9 cellular contexts compared by ENCODE assay signal in the genomic region with DNA sequence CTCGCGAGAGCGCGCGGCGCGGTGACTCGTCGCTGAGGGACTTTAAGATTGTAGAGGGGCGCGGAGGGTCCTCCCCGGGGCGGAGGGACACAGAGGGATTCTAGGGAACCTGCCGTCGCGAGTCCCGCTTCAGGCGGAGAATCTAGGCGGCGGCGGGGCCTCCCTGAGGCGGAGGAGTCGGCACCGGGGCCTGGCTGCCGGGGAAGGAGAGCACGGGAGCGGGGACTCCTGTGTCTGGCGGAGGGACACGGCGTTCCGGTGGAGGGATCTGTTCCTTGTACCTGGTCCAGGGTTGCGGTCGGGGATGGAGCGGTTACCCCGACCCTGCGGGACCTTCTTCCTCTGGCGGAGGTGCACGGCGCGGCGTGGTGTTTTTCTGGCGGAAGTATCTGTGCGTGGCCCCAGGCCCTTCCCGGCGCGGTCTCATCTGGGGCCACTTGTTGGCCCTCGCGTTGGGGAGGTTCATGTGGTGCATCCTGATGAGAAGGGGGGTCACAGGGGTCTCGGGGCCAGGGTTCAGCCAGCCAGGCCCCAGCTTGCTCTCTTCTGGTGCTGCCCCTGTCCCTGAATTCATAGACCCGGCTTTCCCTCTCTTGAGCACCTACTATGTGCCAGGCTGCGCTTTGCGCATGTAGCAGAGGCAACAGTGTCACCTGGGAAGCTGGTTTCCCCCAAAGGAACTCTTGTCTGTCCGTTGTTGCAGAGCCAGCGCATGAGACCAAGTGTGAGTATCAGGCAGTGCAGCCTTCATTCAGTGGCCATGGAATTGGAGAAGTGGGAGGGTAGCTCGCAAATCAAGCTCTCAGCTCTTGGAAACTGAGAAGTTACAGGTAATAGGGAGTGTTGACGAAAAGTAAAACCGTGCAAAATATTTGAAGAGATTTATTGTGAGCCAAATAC. TPM values are rescaled to one million over a fixed set of nuclear protein-coding genes. Genes with fewer than 3 reads are reported as not detected.
A peak's percentile ranks its signal among the peaks of the same experiment; 100 is the strongest.
DNase-seq lines count a peak whose midpoint lies in the region; ATAC-seq, FAIRE-seq and TF ChIP-seq lines count a peak whose summit lies in the region.
"Had no signal": no experiment of that assay in that cellular context is flagged by ENCODE, and none has a peak within 500 bp of the region (broad histone marks: within the 10 kb centered on the region; RNA-seq: fewer than 3 reads in every experiment).

No MANE protein-coding gene starts in this region.

- H3K4me3 Mint-ChIP-seq in activated CD4-positive, alpha-beta T cell treated with anti-CD3 and anti-CD28 coated beads for 36 hours: peak overlapping the region; percentile 93

- BruUV-seq in HepG2 (replicated peaks; lab: Mats Ljungman, UMichigan): TSS peak; percentile 67

- H3K9me3 ChIP-seq in colonic mucosa (no peaks in the 10 kb centered on the region), HepG2 (ENCODE audit: low read length) (no peaks in the 10 kb centered on the region)

- H3K27me3 ChIP-seq in colonic mucosa: no peaks in the 10 kb centered on the region
- no peaks in the 10 kb centered on the region; a peak in 1 of 5 replicates for H3K27me3 ChIP-seq in HepG2 (ENCODE audit: control insufficient read depth in 1 of 2, insufficient read depth in 2 of 2, low read length in 2 of 2)

- peak; percentile 71 for DNase-seq in Ammon's horn (ENCODE audit: low spot score)
- peak; percentile 75 for DNase-seq in NCI-H446 treated with DMSO at 0.1 percent for 48 hours (lab: John Stamatoyannopoulos, UW)
- DNase-seq in activated CD4-positive, alpha-beta T cell treated with anti-CD3 and anti-CD28 coated beads for 36 hours: peak; percentile 89
- DNase-seq in colonic mucosa: peak; percentile 80
- peak; percentile 92 for DNase-seq in HepG2 (ENCODE audit: low spot score)
- peak; percentile 72 to 73 for DNase-seq in stimulated activated CD4-positive, alpha-beta T cell treated with anti-CD3 and anti-CD28 coated beads, Interleukin-2, amount 100 ng/mL, for 48 hours

- in situ Hi-C loops in HepG2 (cut with HindIII; ENCODE audit: extremely low pct_ligation_motif_present, low pct_unique_long_range_greater_than_20kb): no loop called here

- H3K4me1 ChIP-seq in colonic mucosa (peaks cover 9% of the 10 kb centered on the region), HepG2 (ENCODE audit: insufficient read depth, low read length) (peaks cover 32% of the 10 kb centered on the region)

- ATAC-seq in GM19043 (IDR thresholded peaks at IDR 0.05; ENCODE audit: low read depth, unreplicated experiment): peak; percentile 35
- ATAC-seq in HG03342 (IDR thresholded peaks at IDR 0.05; ENCODE audit: unreplicated experiment): peak; percentile 37
- peak; percentile 61 for ATAC-seq in activated CD4-positive, alpha-beta T cell treated with anti-CD3 and anti-CD28 coated beads for 36 hours
- ATAC-seq in HepG2: peak; percentile 73

- no peaks in the 10 kb centered on the region for H3K9me3 Mint-ChIP-seq in activated CD4-positive, alpha-beta T cell treated with anti-CD3 and anti-CD28 coated beads for 36 hours (ENCODE audit: low read depth)

- H2AFZ ChIP-seq in HepG2 (ENCODE audit: low read length): peak overlapping the region; percentile 17

- WGBS in HepG2 (ENCODE audit: low lambda C conversion rate): 5% methylated on average over 27 of the region's 57 CpGs

- intact Hi-C loops in activated CD4-positive, alpha-beta T cell treated with anti-CD3 and anti-CD28 coated beads for 36 hours (cut with DNase I, micrococcal nuclease): loop anchor here in 1 of 2 experiments (1.0 to 5.0 kb wide), 10 partner anchors 25 to 1944 kb away; a partner anchor contains a TSS
- intact Hi-C loops in colonic mucosa (cut with DNase I): no loop called here
- intact Hi-C loops in HepG2 (cut with micrococcal nuclease; ENCODE audit: unreplicated experiment): no loop called here

- CTCF ChIA-PET in activated CD4-positive, alpha-beta T cell treated with anti-CD3 and anti-CD28 coated beads for 36 hours (lab: Charles Lee): interaction anchor here (1.0 kb wide), 1 partner anchor 44 kb away, joined by 3 read pairs; no protein-coding TSS in a partner anchor
- CTCF ChIA-PET in HepG2 (lab: Yijun Ruan, JAX; ENCODE audit: low intra/inter-chr PET ratio, low total read pairs): no interaction called here

- TF ChIP-seq CTCF in colonic mucosa (IDR thresholded peaks at IDR 0.05) (no peak), HepG2 (CRISPR knock-in tag; IDR thresholded peaks at IDR 0.05) (peak; percentile 10; the same call in 1 of the 2 replicates)

- POLR2A ChIA-PET in activated CD4-positive, alpha-beta T cell treated with anti-CD3 and anti-CD28 coated beads for 36 hours (lab: Charles Lee): interaction anchor here (0.6 to 0.8 kb wide), 3 partner anchors 195 to 428 kb away, joined by 3 read pairs; no protein-coding TSS in a partner anchor
- POLR2A ChIA-PET in HepG2 (lab: Yijun Ruan, JAX): interaction anchor here (1.0 to 1.6 kb wide), 4 partner anchors 11 to 718 kb away, joined by 3 to 4 read pairs (median 4); a partner anchor contains a TSS

- H3K27me3 Mint-ChIP-seq in activated CD4-positive, alpha-beta T cell treated with anti-CD3 and anti-CD28 coated beads for 36 hours: no peaks in the 10 kb centered on the region

- peak; percentile 79 to 86 for TF ChIP-seq POLR2A in HepG2 (IDR thresholded peaks at IDR 0.05; ENCODE audit: insufficient read depth in 1 of 2, low read depth in 2 of 2, low read length in 2 of 2)

- H3K36me3 ChIP-seq in colonic mucosa (no peaks in the 10 kb centered on the region), HepG2 (replicated peaks in 1 of 2; ENCODE audit: control insufficient read depth in 1 of 2, insufficient read depth in 2 of 2, low read length in 2 of 2) (peaks cover 8 to 25% of the 10 kb centered on the region in 2 experiments; a peak in 4 of 5 replicates)

- H3K9ac ChIP-seq in colonic mucosa (ENCODE audit: low read depth in 2 of 2, low read length in 2 of 2) (peak overlapping the region; percentile 89 to 94), HepG2 (ENCODE audit: insufficient read depth, low read depth, low read length) (peak overlapping the region; percentile 98)

- peaks cover 21% of the 10 kb centered on the region for H4K20me1 ChIP-seq in HepG2 (ENCODE audit: insufficient read depth, low read length)

- H3K27ac Mint-ChIP-seq in activated CD4-positive, alpha-beta T cell treated with anti-CD3 and anti-CD28 coated beads for 36 hours: peak overlapping the region; percentile 98

- peak; percentile 68 for TF ChIP-seq RAD21 in HepG2 (CRISPR knock-in tag; IDR thresholded peaks at IDR 0.05)

- no peak for FAIRE-seq in HepG2 (lab: Jason Lieb, UNC)

- H3K36me3 Mint-ChIP-seq in activated CD4-positive, alpha-beta T cell treated with anti-CD3 and anti-CD28 coated beads for 36 hours (ENCODE audit: low read depth): peaks cover 32% of the 10 kb centered on the region

- H3K4me3 ChIP-seq in colonic mucosa (peak overlapping the region; percentile 80), HepG2 (replicated peaks in 1 of 3; ENCODE audit: insufficient read depth in 1 of 3, low read depth in 2 of 3, low read length in 3 of 3) (peak overlapping the region; percentile 67 to 83 (median 76))

- H3K4me1 Mint-ChIP-seq in activated CD4-positive, alpha-beta T cell treated with anti-CD3 and anti-CD28 coated beads for 36 hours: peaks cover 56% of the 10 kb centered on the region

- peaks cover 55% of the 10 kb centered on the region for H3K79me2 ChIP-seq in HepG2 (ENCODE audit: insufficient read depth, low read length)

- H3K4me2 ChIP-seq in HepG2 (ENCODE audit: low read depth, low read length): peak overlapping the region; percentile 99

- H3K27ac ChIP-seq in colonic mucosa (peak overlapping the region; percentile 98), HepG2 (ENCODE audit: extremely low read length, insufficient read depth, low read length) (peak overlapping the region; percentile 99)

- TF ChIP-seq EP300 in HepG2 (IDR thresholded peaks at IDR 0.05; ENCODE audit: low read depth in 2 of 2, low read length in 2 of 2) (peak; percentile 46 to 74; a peak in 2 of 4 replicates), HepG2 (CRISPR knock-in tag; IDR thresholded peaks at IDR 0.05; ENCODE audit: borderline replicate concordance) (peak; percentile 34; the same call in 1 of the 2 replicates)

RNA-seq across cellular contexts. Expression of a gene that starts 0.6 kb away (rescaled TPM):
- total RNA-seq in activated CD4-positive, alpha-beta T cell treated with anti-CD3 and anti-CD28 coated beads for 36 hours: 1 to 10 TPM; 5.5 to 5.6 TPM
- total RNA-seq in colonic mucosa: 1 to 10 TPM; 2.0 to 3.3 TPM
- 11.1 and 14.7 TPM in 2 replicates for total RNA-seq in HepG2 (2016; rRNA removed; fragmentation: Illumina TruSeq; extraction: Trizol)
- total RNA-seq in HepG2 (2016; cell fraction: cytosol; rRNA removed; fragmentation: Illumina TruSeq; extraction: Trizol; ENCODE audit: low read depth): 1.2 and 1.8 TPM in 2 replicates
- 11.4 and 14.6 TPM in 2 replicates for total RNA-seq in HepG2 (2016; cell fraction: insoluble cytoplasmic fraction; rRNA removed; fragmentation: Illumina TruSeq; extraction: Trizol)
- total RNA-seq in HepG2 (2016; cell fraction: membrane; rRNA removed; fragmentation: Illumina TruSeq; extraction: Trizol): 4.6 and 5.1 TPM in 2 replicates
- 15.4 and 18.7 TPM in 2 replicates for total RNA-seq in HepG2 (2016; cell fraction: nucleus; rRNA removed; fragmentation: Illumina TruSeq; extraction: Trizol)
- polyA plus RNA-seq in HepG2 (2011; rRNA removed): 4.2 TPM in 2 replicates
- 2.6 and 3.9 TPM in 2 replicates for polyA plus RNA-seq in HepG2 (2011; cell fraction: cytosol; rRNA removed)
- 7.2 and 7.9 TPM in 2 replicates for polyA plus RNA-seq in HepG2 (2011; cell fraction: nucleus; rRNA removed)
- 4.9 and 6.0 TPM in 2 replicates for polyA plus RNA-seq in HepG2 (2012)
- polyA plus RNA-seq in HepG2 (2016; cell fraction: cytosol; fragmentation: Illumina TruSeq; extraction: Trizol; ENCODE audit: low read depth): 0.29 and 0.40 TPM in 2 replicates
- polyA plus RNA-seq in HepG2 (2016; cell fraction: insoluble cytoplasmic fraction; fragmentation: Illumina TruSeq; extraction: Trizol; ENCODE audit: low read depth): 8.7 TPM in 2 replicates
- 1.2 and 1.5 TPM in 2 replicates for polyA plus RNA-seq in HepG2 (2016; cell fraction: membrane; fragmentation: Illumina TruSeq; extraction: Trizol; ENCODE audit: low read depth)
- polyA plus RNA-seq in HepG2 (2016; cell fraction: nucleus; fragmentation: Illumina TruSeq; extraction: Trizol; ENCODE audit: insufficient read depth, low read depth): 9.8 and 10.4 TPM in 2 replicates
- polyA minus RNA-seq in HepG2 (2011; rRNA and poly(A)+ RNA removed; ENCODE audit: low replicate concordance): 7.2 and 16.4 TPM in 2 replicates
- 12.3 and 13.2 TPM in 2 replicates for polyA minus RNA-seq in HepG2 (2011; cell fraction: cytosol; rRNA and poly(A)+ RNA removed)
- polyA minus RNA-seq in HepG2 (2011; cell fraction: nucleus; rRNA and poly(A)+ RNA removed): 44.2 and 45.0 TPM in 2 replicates

RNA-seq across cellular contexts. Expression of a gene that starts 41.5 kb away (rescaled TPM):
- total RNA-seq in activated CD4-positive, alpha-beta T cell treated with anti-CD3 and anti-CD28 coated beads for 36 hours: not detected
- total RNA-seq in colonic mucosa (100 to 1,000 TPM in 1 of 2 donors, 10 to 100 TPM in 1; 37.1 to 104 TPM), HepG2 (2016; rRNA removed; fragmentation: Illumina TruSeq; extraction: Trizol) (0.33 TPM in 1 of 2 replicates, not detected in the other)
- total RNA-seq in HepG2 (2016; cell fraction: cytosol; rRNA removed; fragmentation: Illumina TruSeq; extraction: Trizol; ENCODE audit: low read depth): 0.26 and 0.40 TPM in 2 replicates
- 0.22 TPM in 1 of 2 replicates, not detected in the other for total RNA-seq in HepG2 (2016; cell fraction: insoluble cytoplasmic fraction; rRNA removed; fragmentation: Illumina TruSeq; extraction: Trizol)
- 0.45 and 0.59 TPM in 2 replicates for total RNA-seq in HepG2 (2016; cell fraction: membrane; rRNA removed; fragmentation: Illumina TruSeq; extraction: Trizol)
- total RNA-seq in HepG2 (2016; cell fraction: nucleus; rRNA removed; fragmentation: Illumina TruSeq; extraction: Trizol): not detected in 2 replicates
- polyA plus RNA-seq in HepG2 (2011; rRNA removed): 1.3 and 1.9 TPM in 2 replicates
- polyA plus RNA-seq in HepG2 (2011; cell fraction: cytosol; rRNA removed): 1.9 and 2.4 TPM in 2 replicates
- 1.1 and 1.2 TPM in 2 replicates for polyA plus RNA-seq in HepG2 (2011; cell fraction: nucleus; rRNA removed)
- polyA plus RNA-seq in HepG2 (2012): 0.51 and 0.78 TPM in 2 replicates
- polyA plus RNA-seq in HepG2 (2016; cell fraction: cytosol; fragmentation: Illumina TruSeq; extraction: Trizol; ENCODE audit: low read depth): 0.21 and 0.24 TPM in 2 replicates
- polyA plus RNA-seq in HepG2 (2016; cell fraction: insoluble cytoplasmic fraction; fragmentation: Illumina TruSeq; extraction: Trizol; ENCODE audit: low read depth): 0.20 TPM in 1 of 2 replicates, not detected in the other
- polyA plus RNA-seq in HepG2 (2016; cell fraction: membrane; fragmentation: Illumina TruSeq; extraction: Trizol; ENCODE audit: low read depth): 0.30 and 0.48 TPM in 2 replicates
- 0.51 TPM in 1 of 2 replicates, not detected in the other for polyA plus RNA-seq in HepG2 (2016; cell fraction: nucleus; fragmentation: Illumina TruSeq; extraction: Trizol; ENCODE audit: insufficient read depth, low read depth)
- 1.2 TPM in 1 of 2 replicates, not detected in the other for polyA minus RNA-seq in HepG2 (2011; rRNA and poly(A)+ RNA removed; ENCODE audit: low replicate concordance)
- polyA minus RNA-seq in HepG2 (2011; cell fraction: cytosol; rRNA and poly(A)+ RNA removed): 0.59 TPM in 1 of 2 replicates, not detected in the other
- polyA minus RNA-seq in HepG2 (2011; cell fraction: nucleus; rRNA and poly(A)+ RNA removed): 0.37 TPM in 1 of 2 replicates, not detected in the other
- total RNA-seq: T-helper 2 cell treated with Interferon-gamma antibody and Interleukin-4, amounts not matched to agents 100 ng/mL and 5 ng/mL, for 36 hours had no signal

Comparison
In these comparisons a context has a peak if more than half of its experiments do, and no peak if none do; other contexts are left out.
1. Peak in every context shown above with its lines: DNase-seq, ATAC-seq, H3K4me3 ChIP-seq and H3K27ac ChIP-seq.
2. RNA of a gene that starts 41.5 kb away (total RNA-seq): 37.1 to 104 TPM in colonic mucosa; 0.22 to 0.59 TPM in HepG2 and not detected in activated CD4-positive, alpha-beta T cell treated with anti-CD3 and anti-CD28 coated beads for 36 hours; every median in the first group is over 10 times any median in the second.